Comparison of ENCODE assay signal across 18 cellular contexts in genomic region chr7:35760082-35760770, GRCh38. TPM values are rescaled to one million over a fixed set of nuclear protein-coding genes. Genes with fewer than 3 reads are reported as not detected.
DNase-seq lines count a peak whose midpoint lies in the region; ATAC-seq and TF ChIP-seq lines count a peak whose summit lies in the region.
"Had no signal": no experiment of that assay in that cellular context is flagged by ENCODE, and none has a peak within 500 bp of the region (broad histone marks: within the 10 kb centered on the region; RNA-seq: fewer than 3 reads in every experiment).

No MANE protein-coding gene starts in this region.

- no peaks in the 10 kb centered on the region for H3K36me3 ChIP-seq in ascending aorta
- H3K36me3 ChIP-seq in fibroblast of lung (ENCODE audit: control insufficient read depth, insufficient read depth, low read length): no peaks in the 10 kb centered on the region
- no peaks in the 10 kb centered on the region for H3K36me3 ChIP-seq in SJCRH30
- no peaks in the 10 kb centered on the region for H3K36me3 ChIP-seq in sigmoid colon
- H3K36me3 ChIP-seq: BE2C had no signal

- H3K27me3 Mint-ChIP-seq in osteocyte (ENCODE audit: unreplicated experiment) (no peaks in the 10 kb centered on the region), natural killer cell (ENCODE audit: low read depth in 2 of 2) (peaks cover 0 to 4% of the 10 kb centered on the region in 2 donors)

- H4K20me1 ChIP-seq in fibroblast of lung (ENCODE audit: control insufficient read depth, extremely low read depth, insufficient read depth, low read length): no peaks in the 10 kb centered on the region

- DNase-seq in GM03348 (ENCODE audit: low spot score) (peak; percentile 10), ascending aorta (ENCODE audit: low spot score in 2 of 2) (no peak), fibroblast of lung (ENCODE audit: low read depth in 2 of 2) (no peak), osteocyte (ENCODE audit: extremely low spot score, unreplicated experiment) (no peak), SJCRH30 (no peak), sigmoid colon (no peak), natural killer cell (no peak)
- DNase-seq: BE2C; CD8-positive, alpha-beta T cell; DND-41; GF-D8; H7; Karpas-422; NCI-H1105 treated with DMSO at 0.1 percent for 48 hours; NCI-H187; NCI-H69; NK-92 treated with Interleukin-12 subunit alpha and Interleukin-12 subunit beta, amount 100 ng/mL, for 24 hours had no signal

- peak overlapping the region; percentile 1 for H3K4me3 Mint-ChIP-seq in osteocyte (ENCODE audit: unreplicated experiment)
- H3K4me3 Mint-ChIP-seq in natural killer cell: no peak overlapping the region
- H3K4me3 Mint-ChIP-seq: CD8-positive, alpha-beta T cell had no signal

- peaks cover 4 to 15% of the 10 kb centered on the region in 2 donors for H3K4me1 ChIP-seq in ascending aorta
- peaks cover 4% of the 10 kb centered on the region for H3K4me1 ChIP-seq in fibroblast of lung (ENCODE audit: control insufficient read depth, extremely low read depth, insufficient read depth, low read length)
- peaks cover 8% of the 10 kb centered on the region for H3K4me1 ChIP-seq in SJCRH30
- peaks cover 0 to 13% (median 4%) of the 10 kb centered on the region in 4 donors for H3K4me1 ChIP-seq in sigmoid colon

- no peak overlapping the region for H3K9ac ChIP-seq in fibroblast of lung (ENCODE audit: insufficient read depth, low read length)

- intact Hi-C loops in ascending aorta (cut with DNase I) (no loop called here), sigmoid colon (cut with DNase I) (no loop called here), natural killer cell (cut with micrococcal nuclease) (no loop called here)

- no peaks in the 10 kb centered on the region for H3K79me2 ChIP-seq in fibroblast of lung (ENCODE audit: control insufficient read depth, insufficient read depth, low read length)

- H3K4me2 ChIP-seq in fibroblast of lung (ENCODE audit: extremely low read depth, insufficient read depth, low read length): peak overlapping the region; percentile 59

- H3K4me3 ChIP-seq in ascending aorta: no peak overlapping the region
- H3K4me3 ChIP-seq in fibroblast of lung (replicated peaks in 1 of 4; ENCODE audit: control extremely low read depth in 1 of 4, insufficient read depth in 1 of 4, low read depth in 3 of 4, low read length in 4 of 4): peak overlapping the region in 1 of 4 experiments; percentile 6
- no peak overlapping the region for H3K4me3 ChIP-seq in SJCRH30
- H3K4me3 ChIP-seq in sigmoid colon: no peak overlapping the region

- H3K36me3 Mint-ChIP-seq in osteocyte (ENCODE audit: unreplicated experiment): peaks cover 2% of the 10 kb centered on the region
- H3K36me3 Mint-ChIP-seq in natural killer cell: no peaks in the 10 kb centered on the region
- H3K36me3 Mint-ChIP-seq: CD8-positive, alpha-beta T cell had no signal

- WGBS in sigmoid colon, 2 donors: 81 to 88% methylated on average over 8 of the region's 8 CpGs

- H3K27ac Mint-ChIP-seq in osteocyte (ENCODE audit: unreplicated experiment): peak overlapping the region; percentile 70
- H3K27ac Mint-ChIP-seq in natural killer cell: no peak overlapping the region
- H3K27ac Mint-ChIP-seq: CD8-positive, alpha-beta T cell had no signal

- H2AFZ ChIP-seq in fibroblast of lung (ENCODE audit: low read length): peak overlapping the region; percentile 15

- H3K27me3 ChIP-seq in ascending aorta (no peaks in the 10 kb centered on the region), fibroblast of lung (ENCODE audit: control insufficient read depth, insufficient read depth, low read length) (no peaks in the 10 kb centered on the region), SJCRH30 (no peaks in the 10 kb centered on the region), sigmoid colon (no peaks in the 10 kb centered on the region)
- H3K27me3 ChIP-seq: BE2C had no signal

- H3K4me1 Mint-ChIP-seq in osteocyte (ENCODE audit: unreplicated experiment) (peaks cover 38% of the 10 kb centered on the region), natural killer cell (peaks cover 8 to 12% of the 10 kb centered on the region in 2 donors)

- ATAC-seq in HG02840 (IDR thresholded peaks at IDR 0.05; ENCODE audit: low FRiP score, unreplicated experiment): no peak
- ATAC-seq in natural killer cell: no peak
- ATAC-seq: CD8-positive, alpha-beta T cell had no signal

- H3K9me3 ChIP-seq in ascending aorta (no peaks in the 10 kb centered on the region), fibroblast of lung (ENCODE audit: control insufficient read depth, insufficient read depth, low read depth, low read length) (no peaks in the 10 kb centered on the region), SJCRH30 (replicated peaks) (no peaks in the 10 kb centered on the region), sigmoid colon (no peaks in the 10 kb centered on the region)
- H3K9me3 ChIP-seq: BE2C had no signal

- TF ChIP-seq EP300 in sigmoid colon (IDR thresholded peaks at IDR 0.05): no peak

- TF ChIP-seq CTCF in ascending aorta (IDR thresholded peaks at IDR 0.05): no peak
- TF ChIP-seq CTCF in fibroblast of lung (conservative IDR thresholded peaks at IDR 0.05 in 1 of 2, IDR thresholded peaks at IDR 0.05 in 1 of 2; ENCODE audit: low read depth in 1 of 2, low read length in 2 of 2): no peak
- no peak for TF ChIP-seq CTCF in osteocyte (IDR thresholded peaks at IDR 0.05)
- TF ChIP-seq CTCF in sigmoid colon (IDR thresholded peaks at IDR 0.05): no peak
- TF ChIP-seq CTCF in natural killer cell (IDR thresholded peaks at IDR 0.05): no peak

- TF ChIP-seq POLR2A in sigmoid colon (IDR thresholded peaks at IDR 0.05): no peak

- peak overlapping the region; percentile 14 to 15 for H3K27ac ChIP-seq in ascending aorta
- H3K27ac ChIP-seq in fibroblast of lung (ENCODE audit: insufficient read depth, low read length): no peak overlapping the region
- no peak overlapping the region for H3K27ac ChIP-seq in SJCRH30
- no peak overlapping the region for H3K27ac ChIP-seq in sigmoid colon

- no peaks in the 10 kb centered on the region for H3K9me3 Mint-ChIP-seq in osteocyte (ENCODE audit: unreplicated experiment)
- no peaks in the 10 kb centered on the region for H3K9me3 Mint-ChIP-seq in natural killer cell
- H3K9me3 Mint-ChIP-seq: CD8-positive, alpha-beta T cell had no signal

RNA-seq across cellular contexts. Expression of gene SEPTIN7, which starts 40.6 kb away (rescaled TPM):
- total RNA-seq in ascending aorta (171 TPM), fibroblast of lung (144 and 181 TPM in 2 replicates), osteocyte (349 and 355 TPM in 2 replicates), sigmoid colon (100 to 1,000 TPM; 256 to 330 (median 275) TPM), natural killer cell (100 to 1,000 TPM; 367 to 422 (median 383) TPM)
- polyA plus RNA-seq in fibroblast of lung (374 and 576 TPM in 2 replicates), sigmoid colon (100 to 1,000 TPM; 112 to 134 (median 132) TPM)
- 303 and 433 TPM in 2 replicates for polyA plus RNA-seq in fibroblast of lung (2012)
- 8.5 and 31.9 TPM in 2 replicates for polyA minus RNA-seq in fibroblast of lung (ENCODE audit: low replicate concordance)
- 352 and 363 TPM in 2 replicates for total RNA-seq in SJCRH30 (2014; rRNA removed; shearing (Covaris generic))

Comparison
In these comparisons a context has a peak if more than half of its experiments do, and no peak if none do; other contexts are left out.
1. H3K27ac ChIP-seq: peak in ascending aorta (2 of 2); none in fibroblast of lung (single experiment), SJCRH30 (single experiment) and sigmoid colon (0 of 4).